Comparison of ENCODE assay signal across 22 cellular contexts in genomic region chr7:1073211-1073977, GRCh38. TPM values are rescaled to one million over a fixed set of nuclear protein-coding genes. Genes with fewer than 3 reads are reported as not detected.
A peak's percentile ranks its signal among the peaks of the same experiment; 100 is the strongest.
DNase-seq lines count a peak whose midpoint lies in the region; ATAC-seq and TF ChIP-seq lines count a peak whose summit lies in the region.
"Had no signal": no experiment of that assay in that cellular context is flagged by ENCODE, and none has a peak within 500 bp of the region (broad histone marks: within the 10 kb centered on the region; RNA-seq: fewer than 3 reads in every experiment).

No MANE protein-coding gene starts in this region.

- H3K4me3 ChIP-seq in cardiac muscle cell (no peak overlapping the region), neural progenitor cell (no peak overlapping the region)
- H3K4me3 ChIP-seq: ascending aorta, lung had no signal

- peaks cover 6% of the 10 kb centered on the region for H4K20me1 ChIP-seq in neural progenitor cell (ENCODE audit: low read depth)

- no peaks in the 10 kb centered on the region for H3K36me3 Mint-ChIP-seq in immature natural killer cell
- no peaks in the 10 kb centered on the region for H3K36me3 Mint-ChIP-seq in neural progenitor cell
- H3K36me3 Mint-ChIP-seq in activated naive CD8-positive, alpha-beta T cell treated with anti-CD3 and anti-CD28 coated beads, Interleukin-2, amount 50 U/mL, for 24 hours (ENCODE audit: low read depth) = no peaks in the 10 kb centered on the region

- TF ChIP-seq CTCF in cardiac muscle cell (IDR thresholded peaks at IDR 0.05; ENCODE audit: low read depth, low read length) (no peak), neural progenitor cell (IDR thresholded peaks at IDR 0.05) (no peak)

- no peaks in the 10 kb centered on the region for H3K9me3 Mint-ChIP-seq in immature natural killer cell
- H3K9me3 Mint-ChIP-seq in neural progenitor cell = peaks cover 3% of the 10 kb centered on the region
- no peaks in the 10 kb centered on the region for H3K9me3 Mint-ChIP-seq in activated naive CD8-positive, alpha-beta T cell treated with anti-CD3 and anti-CD28 coated beads, Interleukin-2, amount 50 U/mL, for 24 hours
- H3K9me3 Mint-ChIP-seq: activated naive CD4-positive, alpha-beta T cell treated with anti-CD3 and anti-CD28 coated beads for 36 hours; central memory CD8-positive, alpha-beta T cell had no signal

- H3K9me3 ChIP-seq in cardiac muscle cell (ENCODE audit: low read depth) (no peaks in the 10 kb centered on the region), neural progenitor cell (ENCODE audit: low read depth) (no peaks in the 10 kb centered on the region)
- H3K9me3 ChIP-seq: ascending aorta had no signal

- no peak overlapping the region for H3K9ac ChIP-seq in neural progenitor cell

- H3K4me2 ChIP-seq in neural progenitor cell = peak overlapping the region; percentile 6

- H3K27ac ChIP-seq in cardiac muscle cell (peak overlapping the region; percentile 55), neural progenitor cell (no peak overlapping the region)
- H3K27ac ChIP-seq: ascending aorta, epithelial cell of prostate had no signal

- peaks cover 11% of the 10 kb centered on the region for H3F3A ChIP-seq in neural progenitor cell (ENCODE audit: low read depth)

- H3K79me2 ChIP-seq in neural progenitor cell (ENCODE audit: low read depth) = peaks cover 3% of the 10 kb centered on the region

- no peak overlapping the region for H2AFZ ChIP-seq in neural progenitor cell (replicated peaks)

- H3K27me3 Mint-ChIP-seq in immature natural killer cell (ENCODE audit: low read depth in 3 of 3) (peaks cover 1 to 5% (median 2%) of the 10 kb centered on the region in 3 donors), neural progenitor cell (ENCODE audit: insufficient read depth, low read depth) (peaks cover 11% of the 10 kb centered on the region)
- H3K27me3 Mint-ChIP-seq in activated naive CD8-positive, alpha-beta T cell treated with anti-CD3 and anti-CD28 coated beads, Interleukin-2, amount 50 U/mL, for 24 hours = no peaks in the 10 kb centered on the region
- H3K27me3 Mint-ChIP-seq: activated CD4-positive, alpha-beta T cell treated with anti-CD3 and anti-CD28 coated beads for 36 hours; central memory CD8-positive, alpha-beta T cell had no signal

- H3K4me1 ChIP-seq in cardiac muscle cell (ENCODE audit: low read depth) = peaks cover 5% of the 10 kb centered on the region
- H3K4me1 ChIP-seq in neural progenitor cell = peaks cover 7% of the 10 kb centered on the region

- ATAC-seq in Right ventricle myocardium superior (ENCODE audit: poor library complexity) (no peak), GM19455 (IDR thresholded peaks at IDR 0.05; ENCODE audit: unreplicated experiment) (no peak), HG03108 (IDR thresholded peaks at IDR 0.05; ENCODE audit: unreplicated experiment) (no peak)
- no peak for ATAC-seq in activated naive CD8-positive, alpha-beta T cell treated with anti-CD3 and anti-CD28 coated beads, Interleukin-2, amount 50 U/mL, for 24 hours
- ATAC-seq: activated CD4-positive, alpha-beta T cell treated with anti-CD3 and anti-CD28 coated beads for 36 hours had no signal

- H3K27me3 ChIP-seq in cardiac muscle cell (no peaks in the 10 kb centered on the region), neural progenitor cell (no peaks in the 10 kb centered on the region)
- H3K27me3 ChIP-seq: ascending aorta had no signal

- peak overlapping the region; percentile 75 to 86 (median 81) for H3K4me3 Mint-ChIP-seq in immature natural killer cell
- peak overlapping the region; percentile 55 for H3K4me3 Mint-ChIP-seq in neural progenitor cell
- no peak overlapping the region for H3K4me3 Mint-ChIP-seq in activated naive CD8-positive, alpha-beta T cell treated with anti-CD3 and anti-CD28 coated beads, Interleukin-2, amount 50 U/mL, for 24 hours
- H3K4me3 Mint-ChIP-seq: activated CD4-positive, alpha-beta T cell treated with anti-CD3 and anti-CD28 coated beads for 36 hours; activated naive CD4-positive, alpha-beta T cell treated with anti-CD3 and anti-CD28 coated beads for 36 hours; central memory CD8-positive, alpha-beta T cell had no signal

- H3K36me3 ChIP-seq in cardiac muscle cell (no peaks in the 10 kb centered on the region), neural progenitor cell (no peaks in the 10 kb centered on the region)
- H3K36me3 ChIP-seq: ascending aorta had no signal

- intact Hi-C loops in Right ventricle myocardium superior (cut with DNase I) = no loop called here

- DNase-seq in cardiac muscle cell (ENCODE audit: low read depth in 1 of 2, low spot score in 1 of 2) (peak in 1 of 2 donors; percentile 58), Right ventricle myocardium superior (no peak), immature natural killer cell (peak in 2 of 3 donors; percentile 15 to 17), neural progenitor cell (ENCODE audit: low spot score) (peak; percentile 70), pons (ENCODE audit: low spot score) (no peak)
- DNase-seq in activated naive CD8-positive, alpha-beta T cell treated with anti-CD3 and anti-CD28 coated beads, Interleukin-2, amount 50 U/mL, for 24 hours = no peak
- DNase-seq: 8988T; activated CD4-positive, alpha-beta T cell treated with anti-CD3 and anti-CD28 coated beads for 36 hours; activated CD8-positive, alpha-beta memory T cell treated with anti-CD3 and anti-CD28 coated beads for 24 hours; activated naive CD4-positive, alpha-beta T cell treated with anti-CD3 and anti-CD28 coated beads for 36 hours; activated T-cell treated with anti-CD3 and anti-CD28 coated beads, Interleukin-2, amount 50 U/mL, for 48 hours; AML-193; NCI-H2081 treated with DMSO at 0.1 percent for 48 hours; NCI-H82; SHP77 had no signal

- H3K4me1 Mint-ChIP-seq in immature natural killer cell = peaks cover 9 to 11% of the 10 kb centered on the region in 2 donors
- H3K4me1 Mint-ChIP-seq in neural progenitor cell = peaks cover 28% of the 10 kb centered on the region
- H3K4me1 Mint-ChIP-seq in activated naive CD8-positive, alpha-beta T cell treated with anti-CD3 and anti-CD28 coated beads, Interleukin-2, amount 50 U/mL, for 24 hours = no peaks in the 10 kb centered on the region
- H3K4me1 Mint-ChIP-seq: activated CD4-positive, alpha-beta T cell treated with anti-CD3 and anti-CD28 coated beads for 36 hours; central memory CD8-positive, alpha-beta T cell had no signal

- H3K27ac Mint-ChIP-seq in immature natural killer cell (peak overlapping the region; percentile 2 to 85 (median 42)), neural progenitor cell (peak overlapping the region; percentile 95)
- H3K27ac Mint-ChIP-seq in activated naive CD8-positive, alpha-beta T cell treated with anti-CD3 and anti-CD28 coated beads, Interleukin-2, amount 50 U/mL, for 24 hours = no peak overlapping the region
- H3K27ac Mint-ChIP-seq: activated CD4-positive, alpha-beta T cell treated with anti-CD3 and anti-CD28 coated beads for 36 hours; activated naive CD4-positive, alpha-beta T cell treated with anti-CD3 and anti-CD28 coated beads for 36 hours had no signal

RNA-seq across cellular contexts. Expression of gene GPER1, which starts 14.5 kb away (rescaled TPM):
- 1.6 and 5.2 TPM in 2 replicates for total RNA-seq in cardiac muscle cell
- polyA plus RNA-seq in cardiac muscle cell = 1.7 and 3.4 TPM in 2 replicates
- total RNA-seq in Right ventricle myocardium superior = 2.5 TPM
- under 1 TPM in 2 of 3 donors, not detected in 1; 0.14 to 0.31 TPM for polyA plus RNA-seq in immature natural killer cell
- 1.2 and 1.3 TPM in 2 replicates for total RNA-seq in neural progenitor cell (ENCODE audit: low replicate concordance)
- total RNA-seq: activated CD4-positive, alpha-beta T cell treated with anti-CD3 and anti-CD28 coated beads for 36 hours; activated naive CD4-positive, alpha-beta T cell treated with anti-CD3 and anti-CD28 coated beads for 36 hours had no signal

RNA-seq across cellular contexts. Expression of gene GPR146, which starts 29.0 kb away (rescaled TPM):
- 11.2 and 16.3 TPM in 2 replicates for total RNA-seq in cardiac muscle cell
- polyA plus RNA-seq in cardiac muscle cell = 4.4 and 7.5 TPM in 2 replicates
- total RNA-seq in Right ventricle myocardium superior = 26.3 TPM
- polyA plus RNA-seq in immature natural killer cell = 1 to 10 TPM in 2 of 3 donors, not detected in 1; 1.1 to 1.9 TPM
- total RNA-seq in neural progenitor cell (ENCODE audit: low replicate concordance) = 0.79 and 3.5 TPM in 2 replicates
- total RNA-seq: fibroblast of villous mesenchyme had no signal

Comparison
In these comparisons a context has a peak if more than half of its experiments do, and no peak if none do; other contexts are left out.
1. DNase-seq: peak in immature natural killer cell (2 of 3) and neural progenitor cell (single experiment); none in Right ventricle myocardium superior (single experiment), pons (single experiment) and activated naive CD8-positive, alpha-beta T cell treated with anti-CD3 and anti-CD28 coated beads, Interleukin-2, amount 50 U/mL, for 24 hours (single experiment).